Comparison of ENCODE assay signal across 13 cellular contexts in the genomic region with DNA sequence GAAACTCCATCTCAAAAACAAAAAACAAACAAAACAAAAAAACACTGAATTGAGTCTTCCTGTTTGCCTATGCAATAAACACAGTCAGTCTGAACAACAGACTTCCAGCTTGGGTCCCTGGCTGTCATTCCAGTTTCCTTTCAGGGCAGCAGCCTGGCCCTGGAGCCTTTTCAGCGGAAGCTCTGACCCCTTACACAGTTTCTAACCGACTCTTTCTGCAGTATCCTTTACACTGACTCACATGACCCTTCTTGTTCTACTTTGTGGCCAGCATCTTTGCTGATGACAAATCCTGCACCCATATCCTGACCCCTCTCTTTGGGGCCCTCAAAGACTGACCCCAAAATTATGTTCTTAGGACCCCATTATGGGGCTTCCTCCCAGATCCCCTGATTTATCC.
"Had no signal": no experiment of that assay in that cellular context is flagged by ENCODE, and none has a peak within 500 bp of the region (broad histone marks: within the 10 kb centered on the region; RNA-seq: fewer than 3 reads in every experiment).

No MANE protein-coding gene starts in this region.

- H3K4me1 ChIP-seq: heart right ventricle, left ventricle myocardium inferior, neural progenitor cell, pancreas, sigmoid colon, spleen had no signal

- H3K36me3 ChIP-seq: heart right ventricle, left ventricle myocardium inferior, neural progenitor cell, pancreas, sigmoid colon, spleen had no signal

- H3K27ac Mint-ChIP-seq: activated B cell treated with CpG ODN at 0.5 μM for 24 hours; activated CD4-positive, alpha-beta T cell treated with anti-CD3 and anti-CD28 coated beads, Interleukin-2, amount 10 ng/mL, durations not matched to agents 7 days and 5 days; activated naive CD4-positive, alpha-beta T cell treated with anti-CD3 and anti-CD28 coated beads, Interleukin-2, amount 10 ng/mL, durations not matched to agents 7 days and 5 days; neural progenitor cell; stimulated activated naive CD8-positive, alpha-beta T cell treated with anti-CD3 and anti-CD28 coated beads, Interleukin-15, Interleukin-2, amounts not matched to agents 100 ng/mL and 50 ng/mL, for 24 hours; type B pancreatic cell had no signal

- H3K9me3 ChIP-seq: heart right ventricle, left ventricle myocardium inferior, pancreas, sigmoid colon, spleen had no signal

- ATAC-seq: heart right ventricle, pancreas had no signal

- H3K4me3 Mint-ChIP-seq: activated B cell treated with CpG ODN at 0.5 μM for 24 hours; activated CD4-positive, alpha-beta T cell treated with anti-CD3 and anti-CD28 coated beads, Interleukin-2, amount 10 ng/mL, durations not matched to agents 7 days and 5 days; activated naive CD4-positive, alpha-beta T cell treated with anti-CD3 and anti-CD28 coated beads, Interleukin-2, amount 10 ng/mL, durations not matched to agents 7 days and 5 days; neural progenitor cell; stimulated activated naive CD8-positive, alpha-beta T cell treated with anti-CD3 and anti-CD28 coated beads, Interleukin-15, Interleukin-2, amounts not matched to agents 100 ng/mL and 50 ng/mL, for 24 hours; type B pancreatic cell had no signal

- H3K4me1 Mint-ChIP-seq: activated B cell treated with CpG ODN at 0.5 μM for 24 hours, neural progenitor cell had no signal

- H3K9me3 Mint-ChIP-seq: activated CD4-positive, alpha-beta T cell treated with anti-CD3 and anti-CD28 coated beads, Interleukin-2, amount 10 ng/mL, durations not matched to agents 7 days and 5 days; stimulated activated naive CD8-positive, alpha-beta T cell treated with anti-CD3 and anti-CD28 coated beads, Interleukin-15, Interleukin-2, amounts not matched to agents 100 ng/mL and 50 ng/mL, for 24 hours had no signal

- H3K27ac ChIP-seq: heart right ventricle, left ventricle myocardium inferior, neural progenitor cell, pancreas, sigmoid colon had no signal

- H3K27me3 Mint-ChIP-seq: activated CD4-positive, alpha-beta T cell treated with anti-CD3 and anti-CD28 coated beads, Interleukin-2, amount 10 ng/mL, durations not matched to agents 7 days and 5 days; stimulated activated naive CD8-positive, alpha-beta T cell treated with anti-CD3 and anti-CD28 coated beads, Interleukin-15, Interleukin-2, amounts not matched to agents 100 ng/mL and 50 ng/mL, for 24 hours; type B pancreatic cell had no signal

- H2AFZ ChIP-seq: neural progenitor cell had no signal

- H3K27me3 ChIP-seq: neural progenitor cell, pancreas, sigmoid colon, spleen had no signal

- H3K36me3 Mint-ChIP-seq: activated naive CD4-positive, alpha-beta T cell treated with anti-CD3 and anti-CD28 coated beads, Interleukin-2, amount 10 ng/mL, durations not matched to agents 7 days and 5 days; neural progenitor cell; type B pancreatic cell had no signal

- H3K4me2 ChIP-seq: neural progenitor cell had no signal

- DNase-seq: activated B cell treated with CpG ODN at 0.5 μM for 24 hours; activated CD4-positive, alpha-beta T cell treated with anti-CD3 and anti-CD28 coated beads, Interleukin-2, amount 10 ng/mL, durations not matched to agents 7 days and 5 days; activated naive CD4-positive, alpha-beta T cell treated with anti-CD3 and anti-CD28 coated beads, Interleukin-2, amount 10 ng/mL, durations not matched to agents 7 days and 5 days; activated T-cell treated with anti-CD3 and anti-CD28 coated beads for 4 hours; heart right ventricle; left ventricle myocardium inferior; pancreas; sigmoid colon; spleen; SW 1271 had no signal

- H3K4me3 ChIP-seq: heart right ventricle, left ventricle myocardium inferior, neural progenitor cell, pancreas, sigmoid colon, spleen had no signal
